Comparison of ENCODE assay signal across 2 cellular contexts in the genomic region with DNA sequence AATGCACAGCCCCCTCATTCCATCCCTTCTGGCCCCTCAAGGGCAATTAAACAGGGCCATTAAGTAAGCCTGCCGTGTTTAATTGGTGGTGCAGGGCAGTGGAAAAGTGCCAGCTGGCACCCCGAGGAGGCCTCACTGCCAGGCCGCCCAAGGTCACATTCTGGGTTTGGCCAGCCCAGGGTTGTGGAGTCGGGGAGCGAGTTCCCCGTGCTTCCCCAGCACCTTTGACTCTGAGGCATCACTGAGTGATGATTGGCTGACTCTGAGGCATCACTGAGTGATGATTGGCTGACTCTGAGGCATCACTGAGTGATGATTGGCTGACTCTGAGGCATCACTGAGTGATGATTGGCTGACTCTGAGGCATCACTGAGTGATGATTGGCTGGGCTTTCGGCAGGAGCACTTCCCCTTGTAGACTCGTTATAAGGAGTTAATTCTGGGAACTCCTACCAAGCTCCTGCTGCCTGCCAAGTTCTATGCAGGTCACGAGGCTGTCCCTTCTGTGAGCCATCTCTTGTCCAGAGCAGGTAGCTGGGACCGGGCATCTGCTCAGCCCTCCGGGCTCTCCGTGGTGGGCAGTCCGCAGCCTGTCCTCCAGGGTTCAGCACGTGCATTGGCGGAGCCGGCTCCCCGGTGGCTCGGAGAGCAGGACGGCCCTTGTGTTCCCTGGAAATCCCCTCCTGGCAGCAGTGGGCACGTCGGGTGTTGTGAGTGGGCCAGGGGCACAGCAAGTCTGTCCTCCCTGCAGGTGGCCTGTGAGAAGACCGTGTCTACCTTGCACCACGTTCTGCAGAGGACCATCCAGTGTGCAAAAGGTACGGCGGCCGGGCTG.
A peak's percentile ranks its signal among the peaks of the same experiment; 100 is the strongest.
TF ChIP-seq lines count a peak whose summit lies in the region.

No MANE protein-coding gene starts in this region.

TF ChIP-seq in HEK293, 187 proteins besides CTCF, POLR2A, EP300 and RAD21 (continues in another document):
- TF ChIP-seq ZNF248 (tag by site-specific recombination; IDR thresholded peaks at IDR 0.05), result no peak
- TF ChIP-seq ZNF391 (tag by site-specific recombination; IDR thresholded peaks at IDR 0.05; ENCODE audit: borderline replicate concordance, low read depth), result no peak
- TF ChIP-seq ZNF514 (tag by site-specific recombination; IDR thresholded peaks at IDR 0.05), result no peak
- TF ChIP-seq ZNF19 (tag by site-specific recombination; IDR thresholded peaks at IDR 0.05; ENCODE audit: low read depth), result no peak
- no peak for TF ChIP-seq HOXC10 (CRISPR knock-in tag; IDR thresholded peaks at IDR 0.05)
- TF ChIP-seq REPIN1 (tag by site-specific recombination; IDR thresholded peaks at IDR 0.05; ENCODE audit: low read depth), result no peak
- TF ChIP-seq, protein P1, sequence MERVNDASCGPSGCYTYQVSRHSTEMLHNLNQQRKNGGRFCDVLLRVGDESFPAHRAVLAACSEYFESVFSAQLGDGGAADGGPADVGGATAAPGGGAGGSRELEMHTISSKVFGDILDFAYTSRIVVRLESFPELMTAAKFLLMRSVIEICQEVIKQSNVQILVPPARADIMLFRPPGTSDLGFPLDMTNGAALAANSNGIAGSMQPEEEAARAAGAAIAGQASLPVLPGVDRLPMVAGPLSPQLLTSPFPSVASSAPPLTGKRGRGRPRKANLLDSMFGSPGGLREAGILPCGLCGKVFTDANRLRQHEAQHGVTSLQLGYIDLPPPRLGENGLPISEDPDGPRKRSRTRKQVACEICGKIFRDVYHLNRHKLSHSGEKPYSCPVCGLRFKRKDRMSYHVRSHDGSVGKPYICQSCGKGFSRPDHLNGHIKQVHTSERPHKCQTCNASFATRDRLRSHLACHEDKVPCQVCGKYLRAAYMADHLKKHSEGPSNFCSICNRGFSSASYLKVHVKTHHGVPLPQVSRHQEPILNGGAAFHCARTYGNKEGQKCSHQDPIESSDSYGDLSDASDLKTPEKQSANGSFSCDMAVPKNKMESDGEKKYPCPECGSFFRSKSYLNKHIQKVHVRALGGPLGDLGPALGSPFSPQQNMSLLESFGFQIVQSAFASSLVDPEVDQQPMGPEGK (tag by site-specific recombination; IDR thresholded peaks at IDR 0.05), result 0 out of 2 replicates have a peak, but pooled peaks have one; percentile 2
- no peak for TF ChIP-seq ZNF596 (tag by site-specific recombination; IDR thresholded peaks at IDR 0.05)
- TF ChIP-seq, protein P2, sequence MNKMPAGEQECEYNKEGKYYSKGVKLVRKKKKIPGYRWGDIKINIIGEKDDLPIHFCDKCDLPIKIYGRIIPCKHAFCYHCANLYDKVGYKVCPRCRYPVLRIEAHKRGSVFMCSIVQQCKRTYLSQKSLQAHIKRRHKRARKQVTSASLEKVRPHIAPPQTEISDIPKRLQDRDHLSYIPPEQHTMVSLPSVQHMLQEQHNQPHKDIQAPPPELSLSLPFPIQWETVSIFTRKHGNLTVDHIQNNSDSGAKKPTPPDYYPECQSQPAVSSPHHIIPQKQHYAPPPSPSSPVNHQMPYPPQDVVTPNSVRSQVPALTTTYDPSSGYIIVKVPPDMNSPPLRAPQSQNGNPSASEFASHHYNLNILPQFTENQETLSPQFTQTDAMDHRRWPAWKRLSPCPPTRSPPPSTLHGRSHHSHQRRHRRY (tag by site-specific recombination; IDR thresholded peaks at IDR 0.05), result no peak
- no peak for TF ChIP-seq ZNF341 (tag by site-specific recombination; IDR thresholded peaks at IDR 0.05; ENCODE audit: low read depth)
- TF ChIP-seq, protein P3, sequence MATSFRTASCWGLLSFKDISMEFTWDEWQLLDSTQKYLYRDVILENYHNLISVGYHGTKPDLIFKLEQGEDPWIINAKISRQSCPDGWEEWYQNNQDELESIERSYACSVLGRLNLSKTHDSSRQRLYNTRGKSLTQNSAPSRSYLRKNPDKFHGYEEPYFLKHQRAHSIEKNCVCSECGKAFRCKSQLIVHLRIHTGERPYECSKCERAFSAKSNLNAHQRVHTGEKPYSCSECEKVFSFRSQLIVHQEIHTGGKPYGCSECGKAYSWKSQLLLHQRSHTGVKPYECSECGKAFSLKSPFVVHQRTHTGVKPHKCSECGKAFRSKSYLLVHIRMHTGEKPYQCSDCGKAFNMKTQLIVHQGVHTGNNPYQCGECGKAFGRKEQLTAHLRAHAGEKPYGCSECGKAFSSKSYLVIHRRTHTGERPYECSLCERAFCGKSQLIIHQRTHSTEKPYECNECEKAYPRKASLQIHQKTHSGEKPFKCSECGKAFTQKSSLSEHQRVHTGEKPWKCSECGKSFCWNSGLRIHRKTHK (tag by site-specific recombination; IDR thresholded peaks at IDR 0.05), result no peak
- no peak for TF ChIP-seq ZNF747 (tag by site-specific recombination; IDR thresholded peaks at IDR 0.05)
- TF ChIP-seq, protein P4, sequence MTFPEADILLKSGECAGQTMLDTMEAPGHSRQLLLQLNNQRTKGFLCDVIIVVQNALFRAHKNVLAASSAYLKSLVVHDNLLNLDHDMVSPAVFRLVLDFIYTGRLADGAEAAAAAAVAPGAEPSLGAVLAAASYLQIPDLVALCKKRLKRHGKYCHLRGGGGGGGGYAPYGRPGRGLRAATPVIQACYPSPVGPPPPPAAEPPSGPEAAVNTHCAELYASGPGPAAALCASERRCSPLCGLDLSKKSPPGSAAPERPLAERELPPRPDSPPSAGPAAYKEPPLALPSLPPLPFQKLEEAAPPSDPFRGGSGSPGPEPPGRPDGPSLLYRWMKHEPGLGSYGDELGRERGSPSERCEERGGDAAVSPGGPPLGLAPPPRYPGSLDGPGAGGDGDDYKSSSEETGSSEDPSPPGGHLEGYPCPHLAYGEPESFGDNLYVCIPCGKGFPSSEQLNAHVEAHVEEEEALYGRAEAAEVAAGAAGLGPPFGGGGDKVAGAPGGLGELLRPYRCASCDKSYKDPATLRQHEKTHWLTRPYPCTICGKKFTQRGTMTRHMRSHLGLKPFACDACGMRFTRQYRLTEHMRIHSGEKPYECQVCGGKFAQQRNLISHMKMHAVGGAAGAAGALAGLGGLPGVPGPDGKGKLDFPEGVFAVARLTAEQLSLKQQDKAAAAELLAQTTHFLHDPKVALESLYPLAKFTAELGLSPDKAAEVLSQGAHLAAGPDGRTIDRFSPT (tag by site-specific recombination; IDR thresholded peaks at IDR 0.05), result 0 out of 2 replicates have a peak, but pooled peaks have one; percentile 22
- TF ChIP-seq, protein P5, sequence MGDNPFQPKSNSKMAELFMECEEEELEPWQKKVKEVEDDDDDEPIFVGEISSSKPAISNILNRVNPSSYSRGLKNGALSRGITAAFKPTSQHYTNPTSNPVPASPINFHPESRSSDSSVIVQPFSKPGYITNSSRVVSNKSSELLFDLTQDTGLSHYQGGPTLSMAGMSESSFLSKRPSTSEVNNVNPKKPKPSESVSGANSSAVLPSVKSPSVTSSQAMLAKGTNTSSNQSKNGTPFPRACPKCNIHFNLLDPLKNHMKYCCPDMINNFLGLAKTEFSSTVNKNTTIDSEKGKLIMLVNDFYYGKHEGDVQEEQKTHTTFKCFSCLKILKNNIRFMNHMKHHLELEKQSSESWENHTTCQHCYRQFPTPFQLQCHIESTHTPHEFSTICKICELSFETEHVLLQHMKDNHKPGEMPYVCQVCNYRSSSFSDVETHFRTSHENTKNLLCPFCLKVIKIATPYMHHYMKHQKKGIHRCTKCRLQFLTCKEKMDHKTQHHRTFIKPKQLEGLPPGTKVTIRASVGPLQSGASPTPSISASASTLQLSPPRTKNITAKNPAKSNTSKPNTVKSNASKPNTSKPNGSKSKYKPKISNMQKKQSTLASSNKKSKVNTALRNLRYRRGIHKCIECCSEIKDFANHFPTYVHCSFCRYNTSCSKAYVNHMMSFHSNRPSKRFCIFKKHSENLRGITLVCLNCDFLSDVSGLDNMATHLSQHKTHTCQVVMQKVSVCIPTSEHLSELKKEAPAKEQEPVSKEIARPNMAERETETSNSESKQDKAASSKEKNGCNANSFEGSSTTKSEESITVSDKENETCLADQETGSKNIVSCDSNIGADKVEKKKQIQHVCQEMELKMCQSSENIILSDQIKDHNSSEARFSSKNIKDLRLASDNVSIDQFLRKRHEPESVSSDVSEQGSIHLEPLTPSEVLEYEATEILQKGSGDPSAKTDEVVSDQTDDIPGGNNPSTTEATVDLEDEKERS (tag by site-specific recombination; IDR thresholded peaks at IDR 0.05), result no peak
- TF ChIP-seq ZNF701 (tag by site-specific recombination; IDR thresholded peaks at IDR 0.05), result no peak

TF ChIP-seq in HepG2, 621 proteins besides CTCF, POLR2A, EP300 and RAD21:
- TF ChIP-seq ELF1 (CRISPR knock-in tag; IDR thresholded peaks at IDR 0.05) (no peak), ZNF260 (CRISPR knock-in tag; IDR thresholded peaks at IDR 0.05; ENCODE audit: borderline replicate concordance, low read depth) (no peak), RFX3 (CRISPR knock-in tag; IDR thresholded peaks at IDR 0.05) (no peak), SP2 (CRISPR knock-in tag; IDR thresholded peaks at IDR 0.05) (peak; percentile 33; the same call in 1 of the 2 replicates), MYNN (CRISPR knock-in tag; IDR thresholded peaks at IDR 0.05; ENCODE audit: low read depth) (no peak), ATM (IDR thresholded peaks at IDR 0.05; ENCODE audit: borderline replicate concordance) (no peak), CCDC6 (CRISPR knock-in tag; IDR thresholded peaks at IDR 0.05) (no peak), NFYB (CRISPR knock-in tag; IDR thresholded peaks at IDR 0.05) (peak; percentile 90), DPF2 (CRISPR knock-in tag; IDR thresholded peaks at IDR 0.05; ENCODE audit: borderline replicate concordance, low read depth) (no peak), PLRG1 (conservative IDR thresholded peaks at IDR 0.05) (no peak), NFYC (CRISPR knock-in tag; IDR thresholded peaks at IDR 0.05) (peak; percentile 84)
- TF ChIP-seq, protein P6, sequence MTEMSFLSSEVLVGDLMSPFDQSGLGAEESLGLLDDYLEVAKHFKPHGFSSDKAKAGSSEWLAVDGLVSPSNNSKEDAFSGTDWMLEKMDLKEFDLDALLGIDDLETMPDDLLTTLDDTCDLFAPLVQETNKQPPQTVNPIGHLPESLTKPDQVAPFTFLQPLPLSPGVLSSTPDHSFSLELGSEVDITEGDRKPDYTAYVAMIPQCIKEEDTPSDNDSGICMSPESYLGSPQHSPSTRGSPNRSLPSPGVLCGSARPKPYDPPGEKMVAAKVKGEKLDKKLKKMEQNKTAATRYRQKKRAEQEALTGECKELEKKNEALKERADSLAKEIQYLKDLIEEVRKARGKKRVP (CRISPR knock-in tag; IDR thresholded peaks at IDR 0.05), result no peak
- TF ChIP-seq, protein P7, sequence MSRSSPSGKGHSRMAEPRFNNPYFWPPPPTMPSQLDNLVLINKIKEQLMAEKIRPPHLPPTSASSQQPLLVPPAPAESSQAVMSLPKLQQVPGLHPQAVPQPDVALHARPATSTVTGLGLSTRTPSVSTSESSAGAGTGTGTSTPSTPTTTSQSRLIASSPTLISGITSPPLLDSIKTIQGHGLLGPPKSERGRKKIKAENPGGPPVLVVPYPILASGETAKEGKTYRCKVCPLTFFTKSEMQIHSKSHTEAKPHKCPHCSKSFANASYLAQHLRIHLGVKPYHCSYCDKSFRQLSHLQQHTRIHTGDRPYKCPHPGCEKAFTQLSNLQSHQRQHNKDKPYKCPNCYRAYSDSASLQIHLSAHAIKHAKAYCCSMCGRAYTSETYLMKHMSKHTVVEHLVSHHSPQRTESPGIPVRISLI (CRISPR knock-in tag; IDR thresholded peaks at IDR 0.05; ENCODE audit: borderline replicate concordance), result no peak
